Comparison of ENCODE assay signal across 10 cellular contexts in genomic region chr19:43902399-43902798, GRCh38. TPM values are rescaled to one million over a fixed set of nuclear protein-coding genes. Genes with fewer than 3 reads are reported as not detected.
DNase-seq lines count a peak whose midpoint lies in the region; ATAC-seq and TF ChIP-seq lines count a peak whose summit lies in the region.
"Had no signal": no experiment of that assay in that cellular context is flagged by ENCODE, and none has a peak within 500 bp of the region (broad histone marks: within the 10 kb centered on the region; RNA-seq: fewer than 3 reads in every experiment).

No MANE protein-coding gene starts in this region.

- 96% methylated on average over 4 of the region's 4 CpGs for WGBS in smooth muscle cell (ENCODE audit: low lambda C conversion rate)

- POLR2A ChIA-PET in activated CD8-positive, alpha-beta T cell treated with anti-CD3 and anti-CD28 coated beads, Interleukin-2, amount 10 ng/mL, durations not matched to agents 7 days and 5 days (lab: Charles Lee), result interaction anchor here (0.6 kb wide), 2 partner anchors 243 to 310 kb away, joined by 3 to 8 read pairs; no protein-coding TSS in a partner anchor

- no peak overlapping the region for H3K27ac Mint-ChIP-seq in activated CD4-positive, alpha-beta T cell treated with anti-CD3 and anti-CD28 coated beads, Interleukin-2, amount 10 ng/mL, durations not matched to agents 24 days and 14 days
- H3K27ac Mint-ChIP-seq in activated CD8-positive, alpha-beta T cell treated with anti-CD3 and anti-CD28 coated beads, Interleukin-2, amount 10 ng/mL, durations not matched to agents 7 days and 5 days, result no peak overlapping the region

- no peak for TF ChIP-seq CTCF in smooth muscle cell (IDR thresholded peaks at IDR 0.05; ENCODE audit: borderline replicate concordance, insufficient read depth, poor library complexity, severe bottlenecking)

- no peaks in the 10 kb centered on the region for H3K27me3 ChIP-seq in iPS-15b (ENCODE audit: control insufficient read depth, insufficient read depth, low read length)
- no peaks in the 10 kb centered on the region for H3K27me3 ChIP-seq in smooth muscle cell (ENCODE audit: low read depth)
- H3K27me3 ChIP-seq: thyroid gland had no signal

- no peak overlapping the region for H3K9ac ChIP-seq in iPS-15b (ENCODE audit: low read depth, low read length)
- no peak overlapping the region for H3K9ac ChIP-seq in smooth muscle cell (ENCODE audit: low read depth)

- no peaks in the 10 kb centered on the region for H3F3A ChIP-seq in smooth muscle cell (ENCODE audit: low read depth)

- peaks cover 16% of the 10 kb centered on the region for H3K36me3 Mint-ChIP-seq in activated CD4-positive, alpha-beta T cell treated with anti-CD3 and anti-CD28 coated beads, Interleukin-2, amount 10 ng/mL, durations not matched to agents 24 days and 14 days (ENCODE audit: low read depth)
- H3K36me3 Mint-ChIP-seq in activated CD8-positive, alpha-beta T cell treated with anti-CD3 and anti-CD28 coated beads, Interleukin-2, amount 10 ng/mL, durations not matched to agents 7 days and 5 days (ENCODE audit: low read depth), result peaks cover 37% of the 10 kb centered on the region

- H3K79me2 ChIP-seq in smooth muscle cell (ENCODE audit: low read depth), result no peaks in the 10 kb centered on the region

- no peaks in the 10 kb centered on the region for H3K27me3 Mint-ChIP-seq in activated CD4-positive, alpha-beta T cell treated with anti-CD3 and anti-CD28 coated beads, Interleukin-2, amount 10 ng/mL, durations not matched to agents 24 days and 14 days
- no peaks in the 10 kb centered on the region for H3K27me3 Mint-ChIP-seq in activated CD8-positive, alpha-beta T cell treated with anti-CD3 and anti-CD28 coated beads, Interleukin-2, amount 10 ng/mL, durations not matched to agents 7 days and 5 days (ENCODE audit: low read depth)

- DNase-seq in activated CD4-positive, alpha-beta T cell treated with anti-CD3 and anti-CD28 coated beads, Interleukin-2, amount 10 ng/mL, durations not matched to agents 24 days and 14 days, result no peak
- DNase-seq in activated CD4-positive, alpha-beta T cell treated with anti-CD3 and anti-CD28 coated beads for 48 hours, result no peak
- no peak for DNase-seq in activated CD8-positive, alpha-beta T cell treated with anti-CD3 and anti-CD28 coated beads, Interleukin-2, amount 10 ng/mL, durations not matched to agents 7 days and 5 days
- no peak for DNase-seq in smooth muscle cell (lab: John Stamatoyannopoulos, UW; ENCODE audit: unreplicated experiment)
- no peak for DNase-seq in activated effector memory CD4-positive, alpha-beta T cell treated with anti-CD3 and anti-CD28 coated beads, Interleukin-2, amount 50 U/mL, for 16 hours
- DNase-seq in NCI-H510A treated with DMSO at 0.1 percent for 48 hours (lab: John Stamatoyannopoulos, UW), result no peak
- DNase-seq: ACHN had no signal

- H3K9me3 Mint-ChIP-seq in activated CD4-positive, alpha-beta T cell treated with anti-CD3 and anti-CD28 coated beads, Interleukin-2, amount 10 ng/mL, durations not matched to agents 24 days and 14 days, result peaks cover 50% of the 10 kb centered on the region
- H3K9me3 Mint-ChIP-seq in activated CD8-positive, alpha-beta T cell treated with anti-CD3 and anti-CD28 coated beads, Interleukin-2, amount 10 ng/mL, durations not matched to agents 7 days and 5 days (ENCODE audit: insufficient read depth), result peaks cover 64% of the 10 kb centered on the region

- H3K4me2 ChIP-seq in smooth muscle cell, result peak overlapping the region; percentile 82

- ATAC-seq in activated CD8-positive, alpha-beta T cell treated with anti-CD3 and anti-CD28 coated beads, Interleukin-2, amount 10 ng/mL, durations not matched to agents 7 days and 5 days, result no peak
- no peak for ATAC-seq in GM18520 (IDR thresholded peaks at IDR 0.05; ENCODE audit: unreplicated experiment)

- H4K20me1 ChIP-seq in smooth muscle cell (ENCODE audit: low read depth), result no peaks in the 10 kb centered on the region

- H3K36me3 ChIP-seq in iPS-15b (ENCODE audit: control insufficient read depth, insufficient read depth, low read length), result no peaks in the 10 kb centered on the region
- H3K36me3 ChIP-seq in smooth muscle cell (ENCODE audit: low read depth), result no peaks in the 10 kb centered on the region
- H3K36me3 ChIP-seq: thyroid gland had no signal

- intact Hi-C loops in activated CD4-positive, alpha-beta T cell treated with anti-CD3 and anti-CD28 coated beads, Interleukin-2, amount 10 ng/mL, durations not matched to agents 24 days and 14 days (cut with micrococcal nuclease), result no loop called here

- H3K4me3 ChIP-seq in iPS-15b (ENCODE audit: low read depth, low read length) (peak overlapping the region; percentile 62), smooth muscle cell (peak overlapping the region; percentile 71)

- peak overlapping the region; percentile 98 for H2AFZ ChIP-seq in smooth muscle cell (ENCODE audit: low read depth)

- H3K4me1 ChIP-seq in iPS-15b (ENCODE audit: control insufficient read depth, insufficient read depth, low read length) (no peaks in the 10 kb centered on the region), smooth muscle cell (ENCODE audit: low read depth) (peaks cover 4% of the 10 kb centered on the region)
- H3K4me1 ChIP-seq: thyroid gland had no signal

- no peak overlapping the region for H3K27ac ChIP-seq in smooth muscle cell (ENCODE audit: low read depth)
- H3K27ac ChIP-seq: thyroid gland had no signal

- CTCF ChIA-PET in activated CD8-positive, alpha-beta T cell treated with anti-CD3 and anti-CD28 coated beads, Interleukin-2, amount 10 ng/mL, durations not matched to agents 7 days and 5 days (lab: Charles Lee), result no interaction called here

- no peaks in the 10 kb centered on the region for H3K9me3 ChIP-seq in iPS-15b (ENCODE audit: control insufficient read depth, insufficient read depth, low read length)
- no peaks in the 10 kb centered on the region for H3K9me3 ChIP-seq in smooth muscle cell (replicated peaks; ENCODE audit: low read depth)
- H3K9me3 ChIP-seq: thyroid gland had no signal

- H3K4me3 Mint-ChIP-seq in activated CD4-positive, alpha-beta T cell treated with anti-CD3 and anti-CD28 coated beads, Interleukin-2, amount 10 ng/mL, durations not matched to agents 24 days and 14 days, result peak overlapping the region; percentile 94
- peak overlapping the region; percentile 84 for H3K4me3 Mint-ChIP-seq in activated CD8-positive, alpha-beta T cell treated with anti-CD3 and anti-CD28 coated beads, Interleukin-2, amount 10 ng/mL, durations not matched to agents 7 days and 5 days

- H3K4me1 Mint-ChIP-seq in activated CD4-positive, alpha-beta T cell treated with anti-CD3 and anti-CD28 coated beads, Interleukin-2, amount 10 ng/mL, durations not matched to agents 24 days and 14 days, result peaks cover 11% of the 10 kb centered on the region
- H3K4me1 Mint-ChIP-seq in activated CD8-positive, alpha-beta T cell treated with anti-CD3 and anti-CD28 coated beads, Interleukin-2, amount 10 ng/mL, durations not matched to agents 7 days and 5 days (ENCODE audit: low read depth), result peaks cover 18% of the 10 kb centered on the region

RNA-seq across cellular contexts. Expression of gene ZNF404, which starts 18.6 kb away (rescaled TPM):
- 0.49 and 1.4 TPM in 2 replicates for total RNA-seq in activated CD4-positive, alpha-beta T cell treated with anti-CD3 and anti-CD28 coated beads, Interleukin-2, amount 10 ng/mL, durations not matched to agents 24 days and 14 days
- total RNA-seq in activated CD8-positive, alpha-beta T cell treated with anti-CD3 and anti-CD28 coated beads, Interleukin-2, amount 10 ng/mL, durations not matched to agents 7 days and 5 days, result 1 to 10 TPM; 1.6 to 2.6 TPM
- total RNA-seq in smooth muscle cell, result 11.3 and 12.5 TPM in 2 replicates
- polyA plus RNA-seq in smooth muscle cell, result 8.6 and 10.2 TPM in 2 replicates

RNA-seq across cellular contexts. Expression of gene ZNF45, which starts 32.7 kb away (rescaled TPM):
- total RNA-seq in activated CD4-positive, alpha-beta T cell treated with anti-CD3 and anti-CD28 coated beads, Interleukin-2, amount 10 ng/mL, durations not matched to agents 24 days and 14 days, result 9.4 and 10.3 TPM in 2 replicates
- 10 to 100 TPM; 14.0 to 16.5 TPM for total RNA-seq in activated CD8-positive, alpha-beta T cell treated with anti-CD3 and anti-CD28 coated beads, Interleukin-2, amount 10 ng/mL, durations not matched to agents 7 days and 5 days
- total RNA-seq in smooth muscle cell, result 6.1 and 14.8 TPM in 2 replicates
- polyA plus RNA-seq in smooth muscle cell, result 5.7 and 6.7 TPM in 2 replicates

RNA-seq across cellular contexts. Expression of gene ZNF221, which starts 48.6 kb away (rescaled TPM):
- 0.58 and 0.64 TPM in 2 replicates for total RNA-seq in activated CD4-positive, alpha-beta T cell treated with anti-CD3 and anti-CD28 coated beads, Interleukin-2, amount 10 ng/mL, durations not matched to agents 24 days and 14 days
- 1 to 10 TPM; 1.9 TPM for total RNA-seq in activated CD8-positive, alpha-beta T cell treated with anti-CD3 and anti-CD28 coated beads, Interleukin-2, amount 10 ng/mL, durations not matched to agents 7 days and 5 days
- 4.9 and 6.6 TPM in 2 replicates for total RNA-seq in smooth muscle cell
- 1.3 and 1.9 TPM in 2 replicates for polyA plus RNA-seq in smooth muscle cell
